In genomic region chr1:164930833-164931232, GRCh38 we compare ENCODE assay signal across 6 cellular contexts.
"Had no signal": no experiment of that assay in that cellular context is flagged by ENCODE, and none has a peak within 500 bp of the region (broad histone marks: within the 10 kb centered on the region; RNA-seq: fewer than 3 reads in every experiment).

No MANE protein-coding gene starts in this region.

- H3K9me3 ChIP-seq: HAP-1 had no signal

- H3K4me1 ChIP-seq: HAP-1 had no signal

- H3K36me3 ChIP-seq: HAP-1 had no signal

- H3K27ac Mint-ChIP-seq: HFFc6 had no signal

- H3K27ac ChIP-seq: GM23248 had no signal

- H3K9me3 Mint-ChIP-seq: HFFc6 had no signal

- H2AFZ ChIP-seq: GM23248 had no signal

- H3K4me3 ChIP-seq: GM23248, HAP-1 had no signal

- DNase-seq: GM23248, GOT3, H7, HFFc6, IMR-90 had no signal

- H3K4me3 Mint-ChIP-seq: HFFc6 had no signal
